Comparison of ENCODE assay signal across 20 cellular contexts in genomic region chr14:101926620-101927019, GRCh38. TPM values are rescaled to one million over a fixed set of nuclear protein-coding genes. Genes with fewer than 3 reads are reported as not detected.
DNase-seq lines count a peak whose midpoint lies in the region; ATAC-seq and TF ChIP-seq lines count a peak whose summit lies in the region.
"Had no signal": no experiment of that assay in that cellular context is flagged by ENCODE, and none has a peak within 500 bp of the region (broad histone marks: within the 10 kb centered on the region; RNA-seq: fewer than 3 reads in every experiment).

No MANE protein-coding gene starts in this region.

- no peak overlapping the region for H3K4me2 ChIP-seq in mammary epithelial cell (ENCODE audit: insufficient read depth, low read depth, low read length)

- dilution Hi-C loops in mammary epithelial cell (cut with HindIII; ENCODE audit: low sequenced_read_pairs), result no loop called here

- H3K27me3 Mint-ChIP-seq in MCF 10A (ENCODE audit: insufficient read depth, unreplicated experiment), result no peaks in the 10 kb centered on the region
- H3K27me3 Mint-ChIP-seq: central memory CD8-positive, alpha-beta T cell; IgD-negative memory B cell; memory B cell; stimulated activated memory B cell treated with anti-CD40 and anti-IgM and Interleukin-4, amounts not matched to agents 10 μg/mL and 1 μg/mL and 100 μg/mL, for 72 hours had no signal

- H3K27ac Mint-ChIP-seq in MCF 10A (ENCODE audit: low read depth, unreplicated experiment), result no peak overlapping the region
- H3K27ac Mint-ChIP-seq: IgD-negative memory B cell; memory B cell; nephron; stimulated activated memory B cell treated with anti-CD40 and anti-IgM and Interleukin-4, amounts not matched to agents 10 μg/mL and 1 μg/mL and 100 μg/mL, for 72 hours had no signal

- no peaks in the 10 kb centered on the region for H3K79me2 ChIP-seq in mammary epithelial cell (ENCODE audit: insufficient read depth, low read length)

- no peaks in the 10 kb centered on the region for H4K20me1 ChIP-seq in mammary epithelial cell (ENCODE audit: insufficient read depth, low read length)

- H3K4me3 ChIP-seq in mammary epithelial cell (replicated peaks in 1 of 3; ENCODE audit: insufficient read depth in 1 of 3, low read depth in 2 of 3, low read length in 3 of 3) (no peak overlapping the region), ascending aorta (no peak overlapping the region), muscle layer of duodenum (ENCODE audit: low read depth in 1 of 2, low read length in 2 of 2) (no peak overlapping the region), thoracic aorta (no peak overlapping the region)
- H3K4me3 ChIP-seq: adrenal gland, prostate gland had no signal

- in situ Hi-C loops in mammary epithelial cell (cut with MboI; ENCODE audit: low sequenced_read_pairs in 2 of 2), result no loop called here

- CTCF ChIA-PET in MCF 10A (lab: Yijun Ruan, JAX) (no interaction called here), mammary epithelial cell (lab: Charles Lee; ENCODE audit: low non-redundant PET) (no interaction called here)

- H2AFZ ChIP-seq in mammary epithelial cell (ENCODE audit: low read depth, low read length), result no peak overlapping the region

- no peaks in the 10 kb centered on the region for H3K27me3 ChIP-seq in mammary epithelial cell (ENCODE audit: insufficient read depth, low read length)
- H3K27me3 ChIP-seq in ascending aorta, result no peaks in the 10 kb centered on the region
- H3K27me3 ChIP-seq in muscle layer of duodenum (ENCODE audit: low read depth, low read length), result no peaks in the 10 kb centered on the region
- H3K27me3 ChIP-seq in thoracic aorta (replicated peaks; ENCODE audit: insufficient read depth), result no peaks in the 10 kb centered on the region
- H3K27me3 ChIP-seq: adrenal gland had no signal

- H3K36me3 ChIP-seq in mammary epithelial cell (ENCODE audit: insufficient read depth, low read length) (peaks cover 8% of the 10 kb centered on the region), ascending aorta (peaks cover 8 to 24% of the 10 kb centered on the region in 2 donors), muscle layer of duodenum (ENCODE audit: control insufficient read depth in 1 of 2, insufficient read depth in 2 of 2, low read length in 2 of 2) (peaks cover 4 to 18% of the 10 kb centered on the region in 2 donors), thoracic aorta (peaks cover 8% of the 10 kb centered on the region)

- POLR2A ChIA-PET in MCF 10A (lab: Yijun Ruan, JAX), result interaction anchor here (0.7 to 0.9 kb wide), 2 partner anchors 22 to 261 kb away, joined by 3 read pairs; no protein-coding TSS in a partner anchor

- no peaks in the 10 kb centered on the region for H3K4me1 Mint-ChIP-seq in MCF 10A (ENCODE audit: insufficient read depth, unreplicated experiment)
- H3K4me1 Mint-ChIP-seq: IgD-negative memory B cell; memory B cell; stimulated activated memory B cell treated with anti-CD40 and anti-IgM and Interleukin-4, amounts not matched to agents 10 μg/mL and 1 μg/mL and 100 μg/mL, for 72 hours had no signal

- ATAC-seq in thoracic aorta (ENCODE audit: insufficient number of reproducible peaks, low FRiP score, low read depth), result no peak
- ATAC-seq: stimulated activated memory B cell treated with anti-CD40 and anti-IgM and Interleukin-4, amounts not matched to agents 10 μg/mL and 1 μg/mL and 100 μg/mL, for 72 hours had no signal

- no peak overlapping the region for H3K4me3 Mint-ChIP-seq in MCF 10A (ENCODE audit: unreplicated experiment)
- H3K4me3 Mint-ChIP-seq: central memory CD8-positive, alpha-beta T cell; IgD-negative memory B cell; memory B cell; nephron; stimulated activated memory B cell treated with anti-CD40 and anti-IgM and Interleukin-4, amounts not matched to agents 10 μg/mL and 1 μg/mL and 100 μg/mL, for 72 hours had no signal

- DNase-seq in MCF 10A (ENCODE audit: unreplicated experiment), result no peak
- no peak for DNase-seq in mammary epithelial cell
- no peak for DNase-seq in ascending aorta (ENCODE audit: low spot score in 2 of 2)
- no peak for DNase-seq in thoracic aorta (ENCODE audit: low spot score)
- no peak for DNase-seq in NCI-H1436 (lab: John Stamatoyannopoulos, UW)
- no peak for DNase-seq in NCI-H510A treated with DMSO at 0.1 percent for 48 hours (lab: John Stamatoyannopoulos, UW)
- no peak for DNase-seq in T-helper 9 cell
- DNase-seq: activated CD4-positive, alpha-beta T cell treated with anti-CD3 and anti-CD28 coated beads, Interleukin-2, amount 50 U/mL, for 1 hour; activated T-cell treated with anti-CD3 and anti-CD28 coated beads, Interleukin-2, amount 50 U/mL, for 1 hour; COR-L47; effector memory CD4-positive, alpha-beta T cell; NCI-H187 had no signal

- intact Hi-C loops in MCF 10A (cut with micrococcal nuclease) (no loop called here), mammary epithelial cell (cut with micrococcal nuclease) (loop anchor here (10.0 kb wide), 1 partner anchor 152 kb away; no protein-coding TSS in a partner anchor), ascending aorta (cut with DNase I) (no loop called here)

- no peak overlapping the region for H3K9ac ChIP-seq in mammary epithelial cell (ENCODE audit: insufficient read depth, low read length)

- 80% methylated on average over 5 of the region's 5 CpGs for WGBS in mammary epithelial cell (ENCODE audit: low coverage, missing lambda C conversion rate)

- H3K36me3 Mint-ChIP-seq in MCF 10A (ENCODE audit: insufficient read depth, unreplicated experiment), result peaks cover 46% of the 10 kb centered on the region

- BruUV-seq in MCF 10A (replicated peaks; lab: Mats Ljungman, UMichigan) (TSS peak; percentile 5), mammary epithelial cell (replicated peaks; lab: Mats Ljungman, UMichigan) (no TSS peak)

- no peak for TF ChIP-seq CTCF in MCF 10A (IDR thresholded peaks at IDR 0.05; ENCODE audit: unreplicated experiment)
- TF ChIP-seq CTCF in mammary epithelial cell (conservative IDR thresholded peaks at IDR 0.05 in 1 of 2, IDR thresholded peaks at IDR 0.05 in 1 of 2; ENCODE audit: extremely low read depth in 1 of 2, insufficient read depth in 1 of 2, low read depth in 1 of 2, low read length in 2 of 2), result no peak
- TF ChIP-seq CTCF in ascending aorta (IDR thresholded peaks at IDR 0.05), result no peak
- TF ChIP-seq CTCF in thoracic aorta (IDR thresholded peaks at IDR 0.05), result no peak

- no peaks in the 10 kb centered on the region for H3K9me3 Mint-ChIP-seq in MCF 10A (ENCODE audit: unreplicated experiment)
- H3K9me3 Mint-ChIP-seq: central memory CD8-positive, alpha-beta T cell; IgD-negative memory B cell; memory B cell; nephron; stimulated activated memory B cell treated with anti-CD40 and anti-IgM and Interleukin-4, amounts not matched to agents 10 μg/mL and 1 μg/mL and 100 μg/mL, for 72 hours had no signal

- H3K9me3 ChIP-seq in mammary epithelial cell (replicated peaks; ENCODE audit: insufficient read depth, low read length), result no peaks in the 10 kb centered on the region
- H3K9me3 ChIP-seq in ascending aorta, result no peaks in the 10 kb centered on the region
- H3K9me3 ChIP-seq in muscle layer of duodenum (ENCODE audit: control insufficient read depth in 1 of 2, low read length in 2 of 2), result no peaks in the 10 kb centered on the region
- no peaks in the 10 kb centered on the region for H3K9me3 ChIP-seq in thoracic aorta
- H3K9me3 ChIP-seq: adrenal gland, prostate gland had no signal

- H3K4me1 ChIP-seq in mammary epithelial cell (ENCODE audit: insufficient read depth, low read length), result no peaks in the 10 kb centered on the region
- H3K4me1 ChIP-seq in ascending aorta, result peaks cover 0 to 9% of the 10 kb centered on the region in 2 donors
- H3K4me1 ChIP-seq in muscle layer of duodenum (ENCODE audit: control insufficient read depth in 1 of 2, insufficient read depth in 2 of 2, low read length in 2 of 2), result peaks cover 4 to 6% of the 10 kb centered on the region in 2 donors
- H3K4me1 ChIP-seq in thoracic aorta (ENCODE audit: control insufficient read depth in 1 of 2, low read depth in 2 of 2), result peaks cover 5 to 16% of the 10 kb centered on the region in 2 donors
- H3K4me1 ChIP-seq: prostate gland had no signal

- H3K27ac ChIP-seq in mammary epithelial cell (ENCODE audit: insufficient read depth, low read depth, low read length), result no peak overlapping the region
- H3K27ac ChIP-seq in ascending aorta, result peak overlapping the region; percentile 6 to 71
- H3K27ac ChIP-seq in muscle layer of duodenum (ENCODE audit: low read length), result peak overlapping the region; percentile 61
- H3K27ac ChIP-seq in thoracic aorta, result peak overlapping the region; percentile 62 to 69

RNA-seq across cellular contexts. Expression of gene DYNC1H1, which starts 37.8 kb away (rescaled TPM):
- total RNA-seq in MCF 10A (2022) (704 and 715 TPM in 2 replicates), mammary epithelial cell (100 to 1,000 TPM; 557 to 626 TPM), ascending aorta (577 TPM), thoracic aorta (100 to 1,000 TPM; 517 to 555 TPM)
- polyA plus RNA-seq in mammary epithelial cell, result 144 TPM
- 733 TPM for polyA minus RNA-seq in mammary epithelial cell
